In the genomic region with DNA sequence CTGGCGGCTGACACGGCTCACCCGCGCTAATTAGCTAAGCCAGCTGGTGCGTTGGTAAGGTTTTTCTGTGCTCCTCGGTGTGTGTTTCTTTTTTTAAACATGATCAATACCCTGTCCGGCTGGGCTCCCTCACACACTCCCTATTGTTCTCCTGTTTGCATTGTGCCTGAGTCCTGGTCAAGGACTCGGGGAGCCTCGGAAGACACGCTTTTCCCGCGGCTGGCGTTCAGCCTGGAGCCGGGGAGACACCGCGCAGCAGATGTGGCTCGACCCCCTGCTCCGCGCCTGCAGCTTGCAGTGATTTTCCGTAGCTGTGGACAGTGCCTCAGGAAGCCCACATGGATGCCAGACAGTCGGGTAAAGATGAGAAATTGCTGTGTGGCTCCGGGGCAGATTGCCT, we compare ENCODE assay signal across 1 cellular context.
TF ChIP-seq lines count a peak whose summit lies in the region.

No MANE protein-coding gene starts in this region.

TF ChIP-seq in SK-N-SH treated with all-trans-retinoic acid at 6 μM for 48 hours, 23 proteins besides CTCF, POLR2A, EP300 and RAD21 (continued from another document):
- TF ChIP-seq, protein P1, sequence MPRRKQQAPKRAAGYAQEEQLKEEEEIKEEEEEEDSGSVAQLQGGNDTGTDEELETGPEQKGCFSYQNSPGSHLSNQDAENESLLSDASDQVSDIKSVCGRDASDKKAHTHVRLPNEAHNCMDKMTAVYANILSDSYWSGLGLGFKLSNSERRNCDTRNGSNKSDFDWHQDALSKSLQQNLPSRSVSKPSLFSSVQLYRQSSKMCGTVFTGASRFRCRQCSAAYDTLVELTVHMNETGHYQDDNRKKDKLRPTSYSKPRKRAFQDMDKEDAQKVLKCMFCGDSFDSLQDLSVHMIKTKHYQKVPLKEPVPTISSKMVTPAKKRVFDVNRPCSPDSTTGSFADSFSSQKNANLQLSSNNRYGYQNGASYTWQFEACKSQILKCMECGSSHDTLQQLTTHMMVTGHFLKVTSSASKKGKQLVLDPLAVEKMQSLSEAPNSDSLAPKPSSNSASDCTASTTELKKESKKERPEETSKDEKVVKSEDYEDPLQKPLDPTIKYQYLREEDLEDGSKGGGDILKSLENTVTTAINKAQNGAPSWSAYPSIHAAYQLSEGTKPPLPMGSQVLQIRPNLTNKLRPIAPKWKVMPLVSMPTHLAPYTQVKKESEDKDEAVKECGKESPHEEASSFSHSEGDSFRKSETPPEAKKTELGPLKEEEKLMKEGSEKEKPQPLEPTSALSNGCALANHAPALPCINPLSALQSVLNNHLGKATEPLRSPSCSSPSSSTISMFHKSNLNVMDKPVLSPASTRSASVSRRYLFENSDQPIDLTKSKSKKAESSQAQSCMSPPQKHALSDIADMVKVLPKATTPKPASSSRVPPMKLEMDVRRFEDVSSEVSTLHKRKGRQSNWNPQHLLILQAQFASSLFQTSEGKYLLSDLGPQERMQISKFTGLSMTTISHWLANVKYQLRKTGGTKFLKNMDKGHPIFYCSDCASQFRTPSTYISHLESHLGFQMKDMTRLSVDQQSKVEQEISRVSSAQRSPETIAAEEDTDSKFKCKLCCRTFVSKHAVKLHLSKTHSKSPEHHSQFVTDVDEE (CRISPR knock-in tag; IDR thresholded peaks at IDR 0.05) = no peak
- TF ChIP-seq, protein P2, sequence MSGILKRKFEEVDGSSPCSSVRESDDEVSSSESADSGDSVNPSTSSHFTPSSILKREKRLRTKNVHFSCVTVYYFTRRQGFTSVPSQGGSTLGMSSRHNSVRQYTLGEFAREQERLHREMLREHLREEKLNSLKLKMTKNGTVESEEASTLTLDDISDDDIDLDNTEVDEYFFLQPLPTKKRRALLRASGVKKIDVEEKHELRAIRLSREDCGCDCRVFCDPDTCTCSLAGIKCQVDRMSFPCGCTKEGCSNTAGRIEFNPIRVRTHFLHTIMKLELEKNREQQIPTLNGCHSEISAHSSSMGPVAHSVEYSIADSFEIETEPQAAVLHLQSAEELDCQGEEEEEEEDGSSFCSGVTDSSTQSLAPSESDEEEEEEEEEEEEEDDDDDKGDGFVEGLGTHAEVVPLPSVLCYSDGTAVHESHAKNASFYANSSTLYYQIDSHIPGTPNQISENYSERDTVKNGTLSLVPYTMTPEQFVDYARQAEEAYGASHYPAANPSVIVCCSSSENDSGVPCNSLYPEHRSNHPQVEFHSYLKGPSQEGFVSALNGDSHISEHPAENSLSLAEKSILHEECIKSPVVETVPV (CRISPR knock-in tag; IDR thresholded peaks at IDR 0.05) = no peak
- TF ChIP-seq TOX (CRISPR knock-in tag; IDR thresholded peaks at IDR 0.05; ENCODE audit: borderline replicate concordance) = no peak
